Comparison of ENCODE assay signal across 8 cellular contexts in genomic region chrX:18983711-18984380, GRCh38. TPM values are rescaled to one million over a fixed set of nuclear protein-coding genes. Genes with fewer than 3 reads are reported as not detected.
DNase-seq lines count a peak whose midpoint lies in the region; ATAC-seq and TF ChIP-seq lines count a peak whose summit lies in the region.

TSS of gene PHKA2 (minus strand) at chrX:18984114. CDS start at chrX:18983932, 182 bp downstream.

- POLR2A ChIA-PET in Panc1 (lab: Charles Lee): interaction anchor here (0.6 kb wide), 1 partner anchor 10 kb away, joined by 3 read pairs; no protein-coding TSS in a partner anchor

- ATAC-seq in GM18858 (IDR thresholded peaks at IDR 0.05; ENCODE audit: unreplicated experiment): peak; percentile 28
- ATAC-seq in HG03066 (IDR thresholded peaks at IDR 0.05; ENCODE audit: low read depth, unreplicated experiment): peak; percentile 41
- peak; percentile 88 for ATAC-seq in Panc1
- peak; percentile 87 to 90 for ATAC-seq in right cardiac atrium

- no peaks in the 10 kb centered on the region for H3K9me3 ChIP-seq in Panc1 (ENCODE audit: control insufficient read depth, insufficient read depth, low read depth, low read length)
- H3K9me3 ChIP-seq in right cardiac atrium (ENCODE audit: control insufficient read depth, low read length): no peaks in the 10 kb centered on the region

- in situ Hi-C loops in Panc1 (cut with HindIII; ENCODE audit: low pct_unique_long_range_greater_than_20kb, low sequenced_read_pairs): no loop called here

- under 1% methylated on average over 63 of the region's 63 CpGs for WGBS in right cardiac atrium

- no peaks in the 10 kb centered on the region for H3K36me3 ChIP-seq in Panc1 (ENCODE audit: control insufficient read depth, insufficient read depth, low read length)

- no peak for TF ChIP-seq CTCF in Panc1 (IDR thresholded peaks at IDR 0.05)

- peak within 1 kb of the TSS; percentile 62 to 67 for H3K4me3 ChIP-seq in Panc1 (ENCODE audit: low read depth in 2 of 2, low read length in 2 of 2)
- peak within 1 kb of the TSS; percentile 94 for H3K4me3 ChIP-seq in right cardiac atrium (ENCODE audit: low read length)

- intact Hi-C loops in Panc1 (cut with micrococcal nuclease; ENCODE audit: unreplicated experiment): no loop called here
- intact Hi-C loops in right cardiac atrium (cut with DNase I): no loop called here

- H3K27me3 ChIP-seq in Panc1 (ENCODE audit: control insufficient read depth, insufficient read depth, low read length) (no peaks in the 10 kb centered on the region), right cardiac atrium (ENCODE audit: control insufficient read depth, insufficient read depth) (no peaks in the 10 kb centered on the region)

- H3K27ac ChIP-seq in Panc1 (ENCODE audit: low read length): peak within 1 kb of the TSS; percentile 65
- peak within 1 kb of the TSS; percentile 87 for H3K27ac ChIP-seq in right cardiac atrium (ENCODE audit: low read length)

- DNase-seq in AG08396 (ENCODE audit: low spot score) (peak; percentile 71), Panc1 (ENCODE audit: low read depth, low spot score) (no peak), amygdala (lab: John Stamatoyannopoulos, UW) (peak in 44 of 56 donors; percentile 0 to 65 (median 28)), right cardiac atrium (peak; percentile 60 to 86 (median 86)), pulmonary artery endothelial cell (ENCODE audit: low read depth, low spot score) (no peak)
- DNase-seq in effector CD4-positive, alpha-beta T cell: no peak

- H3K4me1 ChIP-seq in Panc1 (ENCODE audit: control insufficient read depth, insufficient read depth, low read length): no peaks in the 10 kb centered on the region
- no peaks in the 10 kb centered on the region for H3K4me1 ChIP-seq in right cardiac atrium (ENCODE audit: control insufficient read depth, insufficient read depth, low read length)

- CTCF ChIA-PET in Panc1 (lab: Charles Lee): interaction anchor here (0.6 kb wide), 1 partner anchor 42 kb away, joined by 3 read pairs; no protein-coding TSS in a partner anchor

- no TSS peak for BruUV-seq in Panc1 (replicated peaks; lab: Mats Ljungman, UMichigan)

RNA-seq across cellular contexts. Expression of gene PHKA2, which starts in this region (rescaled TPM):
- total RNA-seq in Panc1 (2021; ENCODE audit: unreplicated experiment) (20.6 TPM), right cardiac atrium (10 to 100 TPM; 30.1 to 42.4 (median 32.3) TPM), pulmonary artery endothelial cell (13.0 and 14.7 TPM in 2 replicates)
- polyA plus RNA-seq in Panc1 (2012; ENCODE audit: insufficient read length): 23.6 TPM
- polyA plus RNA-seq in right cardiac atrium: 26.9 TPM

Comparison
In these comparisons a context has a peak if more than half of its experiments do, and no peak if none do; other contexts are left out.
1. DNase-seq: peak in AG08396 (single experiment), amygdala (44 of 56) and right cardiac atrium (3 of 3); none in Panc1 (single experiment), pulmonary artery endothelial cell (single experiment) and effector CD4-positive, alpha-beta T cell (single experiment).
2. ATAC-seq: peak in every context shown above with its lines; median percentile 88 in right cardiac atrium; 88 in Panc1; 41 in HG03066; 28 in GM18858.